Comparison of ENCODE assay signal across 23 cellular contexts in genomic region chr7:147023390-147023914, GRCh38.
"Had no signal": no experiment of that assay in that cellular context is flagged by ENCODE, and none has a peak within 500 bp of the region (broad histone marks: within the 10 kb centered on the region; RNA-seq: fewer than 3 reads in every experiment).

No MANE protein-coding gene starts in this region.

- H3K4me2 ChIP-seq: neural progenitor cell had no signal

- H3K27me3 ChIP-seq: colonic mucosa, foreskin keratinocyte, gastroesophageal sphincter, heart right ventricle, left lung, neural progenitor cell, sigmoid colon, spleen, testis, tibial artery had no signal

- H3K4me3 ChIP-seq: colonic mucosa, gastroesophageal sphincter, heart right ventricle, left lung, mucosa of descending colon, neural progenitor cell, psoas muscle, sigmoid colon, spleen, testis, tibial artery had no signal

- H3K27ac ChIP-seq: colonic mucosa, epithelial cell of prostate, foreskin keratinocyte, gastroesophageal sphincter, heart right ventricle, left lung, neural progenitor cell, psoas muscle, sigmoid colon, spleen, testis, tibial artery had no signal

- H3K9ac ChIP-seq: neural progenitor cell had no signal

- H3K36me3 ChIP-seq: colonic mucosa, gastroesophageal sphincter, heart right ventricle, left lung, neural progenitor cell, sigmoid colon, spleen, tibial artery had no signal

- DNase-seq: colonic mucosa; effector CD8-positive, alpha-beta T cell; endodermal cell; foreskin keratinocyte; glutamatergic neuron; heart right ventricle; left cardiac atrium; left lung; mammary epithelial cell; mucosa of descending colon; naive B cell; posterior cingulate gyrus; psoas muscle; right cardiac atrium; sigmoid colon; spleen; stimulated activated CD4-positive, alpha-beta T cell treated with anti-CD3 and anti-CD28 coated beads, Interleukin-4, amount 100 ng/mL, for 4 hours; stimulated activated naive CD8-positive, alpha-beta T cell treated with anti-CD3 and anti-CD28 coated beads, Interleukin-15, Interleukin-2, amounts not matched to agents 100 U/mL and 50 U/mL, for 24 hours; testis; tibial artery had no signal

- H3K9me3 ChIP-seq: colonic mucosa, gastroesophageal sphincter, psoas muscle, sigmoid colon, testis, tibial artery had no signal

- H3K4me1 ChIP-seq: colonic mucosa, foreskin keratinocyte, gastroesophageal sphincter, heart right ventricle, left lung, neural progenitor cell, psoas muscle, sigmoid colon, spleen, testis, tibial artery had no signal

- H2AFZ ChIP-seq: neural progenitor cell had no signal
